In the genomic region with DNA sequence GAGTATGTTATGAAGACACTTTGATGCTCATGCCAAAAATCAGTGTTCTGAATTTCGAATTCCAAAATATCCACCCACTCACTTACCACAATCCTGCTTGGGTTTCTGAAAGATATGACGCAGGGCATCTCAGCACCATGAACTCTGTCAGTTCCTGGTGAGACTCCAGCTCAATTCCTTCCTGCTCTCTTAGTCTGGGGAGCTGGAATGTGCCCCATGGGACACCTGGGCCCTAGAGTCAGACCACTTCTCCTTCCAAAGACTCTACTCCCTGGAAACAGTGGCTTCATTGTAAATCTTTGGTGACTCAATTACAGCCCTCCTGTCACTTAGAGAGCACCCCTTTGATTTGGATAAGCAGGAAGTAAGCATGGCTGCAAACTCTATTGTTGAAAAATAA, we compare ENCODE assay signal across 23 cellular contexts. TPM values are rescaled to one million over a fixed set of nuclear protein-coding genes. Genes with fewer than 3 reads are reported as not detected.
A peak's percentile ranks its signal among the peaks of the same experiment; 100 is the strongest.
DNase-seq lines count a peak whose midpoint lies in the region; ATAC-seq, FAIRE-seq and TF ChIP-seq lines count a peak whose summit lies in the region.
"Had no signal": no experiment of that assay in that cellular context is flagged by ENCODE, and none has a peak within 500 bp of the region (broad histone marks: within the 10 kb centered on the region; RNA-seq: fewer than 3 reads in every experiment).

No MANE protein-coding gene starts in this region.

- H3K4me1 ChIP-seq in astrocyte (ENCODE audit: insufficient read depth, low read length) (no peaks in the 10 kb centered on the region), ovary (ENCODE audit: insufficient read depth) (peaks cover 3% of the 10 kb centered on the region)
- H3K4me1 ChIP-seq: BE2C, colonic mucosa, testis had no signal

- H3K27ac ChIP-seq in astrocyte (ENCODE audit: low read depth, low read length) (no peak overlapping the region), ovary (no peak overlapping the region)
- H3K27ac ChIP-seq: brain microvascular endothelial cell, colonic mucosa, testis had no signal

- TF ChIP-seq EP300 in ovary (IDR thresholded peaks at IDR 0.05) = no peak

- peaks cover 12% of the 10 kb centered on the region for H3K27me3 Mint-ChIP-seq in astrocyte (ENCODE audit: low read depth, unreplicated experiment)
- peaks cover 3% of the 10 kb centered on the region for H3K27me3 Mint-ChIP-seq in activated T-cell treated with anti-CD3 and anti-CD28 coated beads, Interleukin-2, amount 50 U/mL, for 24 hours
- H3K27me3 Mint-ChIP-seq: activated B cell treated with CpG ODN at 0.5 μM for 24 hours; activated naive CD8-positive, alpha-beta T cell had no signal

- H3K27ac Mint-ChIP-seq in astrocyte (ENCODE audit: unreplicated experiment) = no peak overlapping the region
- H3K27ac Mint-ChIP-seq in activated T-cell treated with anti-CD3 and anti-CD28 coated beads, Interleukin-2, amount 50 U/mL, for 24 hours = no peak overlapping the region
- H3K27ac Mint-ChIP-seq: activated B cell treated with CpG ODN at 0.5 μM for 24 hours; activated naive CD8-positive, alpha-beta T cell; T-cell had no signal

- no peak for ATAC-seq in HG03045 (IDR thresholded peaks at IDR 0.05; ENCODE audit: unreplicated experiment)
- ATAC-seq: left cardiac atrium, Right ventricle myocardium inferior, T-cell had no signal

- H2AFZ ChIP-seq in astrocyte (ENCODE audit: low read depth, low read length) = no peak overlapping the region

- DNase-seq in DMS79 treated with DMSO at 0.1 percent for 48 hours (lab: John Stamatoyannopoulos, UW) (peak; percentile 95), NCI-H1417 treated with DMSO at 0.1 percent for 48 hours (lab: John Stamatoyannopoulos, UW) (peak; percentile 6), astrocyte (ENCODE audit: low read depth) (peak; percentile 46), ovary (peak in 3 of 5 donors; percentile 22 to 40 (median 27)), glomerular visceral epithelial cell (ENCODE audit: extremely low spot score) (no peak)
- no peak for DNase-seq in activated T-cell treated with anti-CD3 and anti-CD28 coated beads, Interleukin-2, amount 50 U/mL, for 24 hours
- DNase-seq: activated B cell treated with CpG ODN at 0.5 μM for 24 hours, BE2C, brain microvascular endothelial cell, colonic mucosa, foreskin fibroblast, H7, left cardiac atrium, NCI-H2171 treated with DMSO at 0.1 percent for 48 hours, T-cell, testis had no signal

- H4K20me1 ChIP-seq in astrocyte (ENCODE audit: insufficient read depth, low read length) = no peaks in the 10 kb centered on the region

- no peaks in the 10 kb centered on the region for H3K9me3 Mint-ChIP-seq in astrocyte (ENCODE audit: unreplicated experiment)
- no peaks in the 10 kb centered on the region for H3K9me3 Mint-ChIP-seq in activated T-cell treated with anti-CD3 and anti-CD28 coated beads, Interleukin-2, amount 50 U/mL, for 24 hours
- H3K9me3 Mint-ChIP-seq: activated B cell treated with CpG ODN at 0.5 μM for 24 hours, nephron, T-cell had no signal

- no peak overlapping the region for H3K4me2 ChIP-seq in astrocyte (ENCODE audit: low read length)

- H3K79me2 ChIP-seq in astrocyte (ENCODE audit: insufficient read depth, low read length) = no peaks in the 10 kb centered on the region

- TF ChIP-seq CTCF in astrocyte (IDR thresholded peaks at IDR 0.05; ENCODE audit: insufficient read depth, low read depth, low read length) (no peak), ovary (IDR thresholded peaks at IDR 0.05) (no peak)

- H3K4me3 ChIP-seq in astrocyte (ENCODE audit: insufficient read depth, low read depth, low read length) (no peak overlapping the region), ovary (no peak overlapping the region)
- H3K4me3 ChIP-seq: colonic mucosa, testis had no signal

- no peaks in the 10 kb centered on the region for H3K27me3 ChIP-seq in astrocyte (ENCODE audit: insufficient read depth, low read length)
- no peaks in the 10 kb centered on the region for H3K27me3 ChIP-seq in ovary
- H3K27me3 ChIP-seq: brain microvascular endothelial cell, colonic mucosa, testis had no signal

- no peak overlapping the region for H3K4me3 Mint-ChIP-seq in astrocyte (ENCODE audit: unreplicated experiment)
- no peak overlapping the region for H3K4me3 Mint-ChIP-seq in activated T-cell treated with anti-CD3 and anti-CD28 coated beads, Interleukin-2, amount 50 U/mL, for 24 hours
- H3K4me3 Mint-ChIP-seq: activated B cell treated with CpG ODN at 0.5 μM for 24 hours; activated naive CD8-positive, alpha-beta T cell; nephron; T-cell had no signal

- 0 to 8% (median 2%) methylated on average over 2 of the region's 2 CpGs for WGBS in ovary, 3 donors

- no peaks in the 10 kb centered on the region for H3K36me3 Mint-ChIP-seq in astrocyte (ENCODE audit: low read depth, unreplicated experiment)
- H3K36me3 Mint-ChIP-seq in activated T-cell treated with anti-CD3 and anti-CD28 coated beads, Interleukin-2, amount 50 U/mL, for 24 hours (ENCODE audit: low read depth) = no peaks in the 10 kb centered on the region
- H3K36me3 Mint-ChIP-seq: activated naive CD8-positive, alpha-beta T cell; T-cell had no signal

- no peak overlapping the region for H3K9ac ChIP-seq in astrocyte (ENCODE audit: low read length)

- H3K9me3 ChIP-seq in astrocyte (ENCODE audit: insufficient read depth, low read depth, low read length) = no peaks in the 10 kb centered on the region
- H3K9me3 ChIP-seq in ovary = no peaks in the 10 kb centered on the region
- H3K9me3 ChIP-seq: BE2C, colonic mucosa, testis had no signal

- H3K36me3 ChIP-seq in astrocyte (ENCODE audit: insufficient read depth, low read length) (no peaks in the 10 kb centered on the region), ovary (no peaks in the 10 kb centered on the region)
- H3K36me3 ChIP-seq: BE2C, brain microvascular endothelial cell, colonic mucosa had no signal

- FAIRE-seq in astrocyte (lab: Jason Lieb, UNC) = no peak
- FAIRE-seq: D721Med, endometrium had no signal

- intact Hi-C loops in ovary (cut with DNase I) = loop anchor here in 1 of 4 donors (10.0 kb wide), 1 partner anchor 579 kb away; the partner anchor contains the start of gene PARP14

- H3K4me1 Mint-ChIP-seq in astrocyte (ENCODE audit: low read depth, unreplicated experiment) = peaks cover 3% of the 10 kb centered on the region
- peaks cover 41% of the 10 kb centered on the region for H3K4me1 Mint-ChIP-seq in activated T-cell treated with anti-CD3 and anti-CD28 coated beads, Interleukin-2, amount 50 U/mL, for 24 hours (ENCODE audit: low read depth)
- H3K4me1 Mint-ChIP-seq: nephron had no signal

- TF ChIP-seq POLR2A in ovary (IDR thresholded peaks at IDR 0.05) = no peak

RNA-seq across cellular contexts. Expression of gene CD86, which starts 50.5 kb away (rescaled TPM):
- not detected in 2 replicates for total RNA-seq in astrocyte
- total RNA-seq in ovary = 1 to 10 TPM; 1.5 to 4.8 (median 3.5) TPM
- polyA plus RNA-seq in ovary = 1 to 10 TPM in 1 of 2 donors, under 1 TPM in 1; 0.85 to 8.7 TPM
- total RNA-seq: renal cortical epithelial cell had no signal

Comparison
In these comparisons a context has a peak if more than half of its experiments do, and no peak if none do; other contexts are left out.
1. DNase-seq: peak in DMS79 treated with DMSO at 0.1 percent for 48 hours (single experiment), NCI-H1417 treated with DMSO at 0.1 percent for 48 hours (single experiment), astrocyte (single experiment) and ovary (3 of 5); none in glomerular visceral epithelial cell (single experiment) and activated T-cell treated with anti-CD3 and anti-CD28 coated beads, Interleukin-2, amount 50 U/mL, for 24 hours (single experiment).